Comparison of ENCODE assay signal across 9 cellular contexts in genomic region chr16:57627184-57627871, GRCh38. TPM values are rescaled to one million over a fixed set of nuclear protein-coding genes. Genes with fewer than 3 reads are reported as not detected.
DNase-seq lines count a peak whose midpoint lies in the region; ATAC-seq and TF ChIP-seq lines count a peak whose summit lies in the region.
"Had no signal": no experiment of that assay in that cellular context is flagged by ENCODE, and none has a peak within 500 bp of the region (broad histone marks: within the 10 kb centered on the region; RNA-seq: fewer than 3 reads in every experiment).

No MANE protein-coding gene starts in this region.

- H3K27ac Mint-ChIP-seq in activated T-helper 1 cell treated with anti-CD3 and anti-CD28 coated beads, Interleukin-12 subunit alpha, Interleukin-12 subunit beta, Interleukin-2, Interleukin-4 antibody, amounts not matched to agents 30 ng/mL and 10 ng/mL and 1 ng/mL, durations not matched to agents 14 hours and 24 hours and 36 hours, result no peak overlapping the region

- no peaks in the 10 kb centered on the region for H3K36me3 Mint-ChIP-seq in activated T-helper 1 cell treated with anti-CD3 and anti-CD28 coated beads, Interleukin-12 subunit alpha, Interleukin-12 subunit beta, Interleukin-2, Interleukin-4 antibody, amounts not matched to agents 30 ng/mL and 10 ng/mL and 1 ng/mL, durations not matched to agents 14 hours and 24 hours and 36 hours (ENCODE audit: low read depth)

- no peak overlapping the region for H3K4me3 ChIP-seq in coronary artery

- intact Hi-C loops in activated T-helper 1 cell treated with anti-CD3 and anti-CD28 coated beads, Interleukin-12 subunit alpha, Interleukin-12 subunit beta, Interleukin-2, Interleukin-4 antibody, amounts not matched to agents 30 ng/mL and 10 ng/mL and 1 ng/mL, durations not matched to agents 14 hours and 24 hours and 36 hours (cut with micrococcal nuclease), result no loop called here
- intact Hi-C loops in sciatic nerve (cut with DNase I), result no loop called here

- in situ Hi-C loops in GM13977 (cut with MboI; ENCODE audit: low pct_unique_long_range_greater_than_20kb, low sequenced_read_pairs, unreplicated experiment), result no loop called here

- no peak for ATAC-seq in sciatic nerve

- peaks cover 20% of the 10 kb centered on the region for H3K4me1 Mint-ChIP-seq in activated T-helper 1 cell treated with anti-CD3 and anti-CD28 coated beads, Interleukin-12 subunit alpha, Interleukin-12 subunit beta, Interleukin-2, Interleukin-4 antibody, amounts not matched to agents 30 ng/mL and 10 ng/mL and 1 ng/mL, durations not matched to agents 14 hours and 24 hours and 36 hours (ENCODE audit: low read depth)

- no peak for TF ChIP-seq CTCF in coronary artery (IDR thresholded peaks at IDR 0.05)
- no peak for TF ChIP-seq CTCF in GM13977 (IDR thresholded peaks at IDR 0.05; ENCODE audit: extremely low read depth, insufficient read depth, missing control alignments)

- H3K27ac ChIP-seq in coronary artery, result peak overlapping the region; percentile 20 to 88

- H3K9me3 Mint-ChIP-seq in activated T-helper 1 cell treated with anti-CD3 and anti-CD28 coated beads, Interleukin-12 subunit alpha, Interleukin-12 subunit beta, Interleukin-2, Interleukin-4 antibody, amounts not matched to agents 30 ng/mL and 10 ng/mL and 1 ng/mL, durations not matched to agents 14 hours and 24 hours and 36 hours, result no peaks in the 10 kb centered on the region

- no peak overlapping the region for H3K4me3 Mint-ChIP-seq in activated T-helper 1 cell treated with anti-CD3 and anti-CD28 coated beads, Interleukin-12 subunit alpha, Interleukin-12 subunit beta, Interleukin-2, Interleukin-4 antibody, amounts not matched to agents 30 ng/mL and 10 ng/mL and 1 ng/mL, durations not matched to agents 14 hours and 24 hours and 36 hours

- H3K27me3 Mint-ChIP-seq in activated T-helper 1 cell treated with anti-CD3 and anti-CD28 coated beads, Interleukin-12 subunit alpha, Interleukin-12 subunit beta, Interleukin-2, Interleukin-4 antibody, amounts not matched to agents 30 ng/mL and 10 ng/mL and 1 ng/mL, durations not matched to agents 14 hours and 24 hours and 36 hours (ENCODE audit: insufficient read depth), result peaks cover 20% of the 10 kb centered on the region

- DNase-seq in AG08396 (ENCODE audit: low spot score), result peak; percentile 70
- DNase-seq in NCI-H2227 (lab: John Stamatoyannopoulos, UW; ENCODE audit: unreplicated experiment), result peak; percentile 50
- DNase-seq in coronary artery (ENCODE audit: low spot score), result no peak
- DNase-seq in medulla oblongata (ENCODE audit: extremely low spot score), result peak; percentile 64
- no peak for DNase-seq in GM13977 (ENCODE audit: low spot score)
- DNase-seq in UCSD-AML1 (lab: John Stamatoyannopoulos, UW; ENCODE audit: unreplicated experiment), result no peak
- no peak for DNase-seq in activated T-helper 1 cell treated with anti-CD3 and anti-CD28 coated beads, Interleukin-12 subunit alpha, Interleukin-12 subunit beta, Interleukin-2, Interleukin-4 antibody, amounts not matched to agents 30 ng/mL and 10 ng/mL and 1 ng/mL, durations not matched to agents 14 hours and 24 hours and 36 hours (ENCODE audit: low spot score)
- no peak for DNase-seq in sciatic nerve (ENCODE audit: low spot score)
- DNase-seq: activated CD8-positive, alpha-beta memory T cell treated with anti-CD3 and anti-CD28 coated beads, Interleukin-2, amount 50 U/mL, for 48 hours had no signal

RNA-seq across cellular contexts. Expression of gene ADGRG1, which starts 1.1 kb away (rescaled TPM):
- total RNA-seq in activated T-helper 1 cell treated with anti-CD3 and anti-CD28 coated beads, Interleukin-12 subunit alpha, Interleukin-12 subunit beta, Interleukin-2, Interleukin-4 antibody, amounts not matched to agents 30 ng/mL and 10 ng/mL and 1 ng/mL, durations not matched to agents 14 hours and 24 hours and 36 hours, result 6.4 and 7.7 TPM in 2 replicates
- 47.4 TPM for total RNA-seq in sciatic nerve

RNA-seq across cellular contexts. Expression of gene ADGRG3, which starts 40.8 kb away (rescaled TPM):
- total RNA-seq in activated T-helper 1 cell treated with anti-CD3 and anti-CD28 coated beads, Interleukin-12 subunit alpha, Interleukin-12 subunit beta, Interleukin-2, Interleukin-4 antibody, amounts not matched to agents 30 ng/mL and 10 ng/mL and 1 ng/mL, durations not matched to agents 14 hours and 24 hours and 36 hours, result not detected in 2 replicates
- total RNA-seq in sciatic nerve, result 4.6 TPM

Comparison
In these comparisons a context has a peak if more than half of its experiments do, and no peak if none do; other contexts are left out.
1. DNase-seq: peak in AG08396 (single experiment), NCI-H2227 (single experiment) and medulla oblongata (single experiment); none in coronary artery (single experiment), GM13977 (single experiment), UCSD-AML1 (single experiment), activated T-helper 1 cell treated with anti-CD3 and anti-CD28 coated beads, Interleukin-12 subunit alpha, Interleukin-12 subunit beta, Interleukin-2, Interleukin-4 antibody, amounts not matched to agents 30 ng/mL and 10 ng/mL and 1 ng/mL, durations not matched to agents 14 hours and 24 hours and 36 hours (single experiment) and sciatic nerve (single experiment).